Comparison of ENCODE assay signal across 15 cellular contexts in the genomic region with DNA sequence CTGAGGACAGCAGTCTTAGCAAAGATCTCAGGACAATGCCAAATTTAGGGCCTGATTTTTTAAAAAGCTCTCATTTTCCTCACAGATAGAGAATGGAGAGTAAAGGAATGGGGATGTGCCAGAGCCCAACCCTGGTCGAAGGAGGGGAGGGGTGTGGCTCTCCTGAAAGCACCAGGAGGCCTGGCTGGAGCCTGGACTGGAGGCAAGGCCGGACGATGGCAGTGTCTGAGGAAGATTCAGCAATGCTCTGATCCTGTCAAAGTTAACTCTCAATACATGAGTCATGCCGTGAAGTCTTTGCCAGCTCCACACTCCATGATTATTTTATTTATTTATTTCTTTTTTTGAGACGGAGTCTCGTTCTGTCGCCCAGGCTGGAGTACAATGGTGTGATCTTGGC.
DNase-seq lines count a peak whose midpoint lies in the region; ATAC-seq and TF ChIP-seq lines count a peak whose summit lies in the region.
"Had no signal": no experiment of that assay in that cellular context is flagged by ENCODE, and none has a peak within 500 bp of the region (broad histone marks: within the 10 kb centered on the region; RNA-seq: fewer than 3 reads in every experiment).

No MANE protein-coding gene starts in this region.

- TF ChIP-seq CTCF in right atrium auricular region (IDR thresholded peaks at IDR 0.05) (no peak), astrocyte of the spinal cord (IDR thresholded peaks at IDR 0.05; ENCODE audit: low read depth, low read length) (no peak), transverse colon (IDR thresholded peaks at IDR 0.05) (no peak)

- no peaks in the 10 kb centered on the region for H3K27me3 ChIP-seq in right atrium auricular region
- no peaks in the 10 kb centered on the region for H3K27me3 ChIP-seq in transverse colon

- no peak for TF ChIP-seq POLR2A in transverse colon (IDR thresholded peaks at IDR 0.05)

- H3K9me3 ChIP-seq in right atrium auricular region (no peaks in the 10 kb centered on the region), transverse colon (no peaks in the 10 kb centered on the region)

- H3K27ac ChIP-seq in right atrium auricular region (no peak overlapping the region), transverse colon (peak overlapping the region; percentile 71 to 81 (median 72))

- in situ Hi-C loops in astrocyte of the spinal cord (cut with HindIII; ENCODE audit: low sequenced_read_pairs) = no loop called here
- in situ Hi-C loops in transverse colon (cut with MboI; ENCODE audit: low pct_ligation_motif_present in 1 of 4, low pct_unique_long_range_greater_than_20kb in 1 of 4, low sequenced_read_pairs in 3 of 4) = no loop called here

- 54 to 74% methylated on average over 6 to 7 of the region's 7 CpGs for WGBS in transverse colon (ENCODE audit: low coverage in 1 of 2), 2 donors

- no peaks in the 10 kb centered on the region for H3K4me1 ChIP-seq in right atrium auricular region
- peaks cover 5 to 47% (median 34%) of the 10 kb centered on the region in 4 donors for H3K4me1 ChIP-seq in transverse colon

- ATAC-seq in Right ventricle myocardium inferior = peak; percentile 31
- no peak for ATAC-seq in HG03354 (IDR thresholded peaks at IDR 0.05; ENCODE audit: poor library complexity, severe bottlenecking, unreplicated experiment)
- no peak for ATAC-seq in GM21717 (IDR thresholded peaks at IDR 0.05; ENCODE audit: unreplicated experiment)
- ATAC-seq: naive thymus-derived CD4-positive, alpha-beta T cell had no signal

- H3K36me3 ChIP-seq in right atrium auricular region (peaks cover 62% of the 10 kb centered on the region), transverse colon (peaks cover 0 to 27% (median 7%) of the 10 kb centered on the region in 4 donors)

- DNase-seq in Right ventricle myocardium inferior (ENCODE audit: missing footprints) (no peak), right atrium auricular region (ENCODE audit: low spot score) (no peak), astrocyte of the spinal cord (ENCODE audit: low read depth, low spot score) (peak; percentile 12), iPS-NIHi11 (ENCODE audit: low spot score) (peak; percentile 52), transverse colon (peak; percentile 54), NCI-H2171 treated with DMSO at 0.1 percent for 48 hours (lab: John Stamatoyannopoulos, UW) (no peak)
- DNase-seq: activated CD4-positive, CD25-positive, alpha-beta regulatory T cell; activated naive CD4-positive, alpha-beta T cell treated with Interleukin-2 at 50 U/mL for 16 hours; MM.1S; naive thymus-derived CD4-positive, alpha-beta T cell; NCI-H2081; stimulated activated CD4-positive, alpha-beta T cell treated with anti-CD3 and anti-CD28 coated beads, Interleukin-15, amount 100 ng/mL, for 24 hours; T-helper 1 cell had no signal

- H3K4me3 ChIP-seq in right atrium auricular region (no peak overlapping the region), astrocyte of the spinal cord (ENCODE audit: low read depth, low read length) (no peak overlapping the region), transverse colon (no peak overlapping the region)

- intact Hi-C loops in Right ventricle myocardium inferior (cut with DNase I) (no loop called here), transverse colon (cut with DNase I; ENCODE audit: low total_unique reads) (no loop called here)

- TF ChIP-seq EP300 in transverse colon (IDR thresholded peaks at IDR 0.05; ENCODE audit: low read depth) = no peak

Comparison
In these comparisons a context has a peak if more than half of its experiments do, and no peak if none do; other contexts are left out.
1. DNase-seq: peak in astrocyte of the spinal cord (single experiment), iPS-NIHi11 (single experiment) and transverse colon (single experiment); none in Right ventricle myocardium inferior (single experiment), right atrium auricular region (single experiment) and NCI-H2171 treated with DMSO at 0.1 percent for 48 hours (single experiment).
2. H3K27ac ChIP-seq: peak in transverse colon (4 of 4); none in right atrium auricular region (0 of 2).